Comparison of ENCODE assay signal across 14 cellular contexts in the genomic region with DNA sequence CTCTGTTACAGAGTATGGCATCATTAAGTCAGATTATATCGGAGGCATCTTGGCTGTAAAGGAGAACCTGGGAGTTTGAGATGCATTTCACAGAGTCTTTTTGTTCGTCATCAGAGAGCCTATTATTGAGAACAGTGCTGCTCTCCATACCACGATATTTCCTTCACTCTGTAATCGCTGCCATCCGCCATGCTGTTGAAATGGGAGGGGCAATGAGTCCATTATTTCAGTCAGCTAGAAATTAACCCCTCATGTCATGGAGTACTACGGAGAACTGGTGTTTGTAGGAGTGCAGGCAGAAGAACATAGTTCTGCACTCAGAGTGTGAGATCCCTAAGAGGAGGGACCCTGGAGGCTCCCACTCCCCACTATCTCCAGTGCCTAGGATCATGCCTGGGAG. TPM values are rescaled to one million over a fixed set of nuclear protein-coding genes. Genes with fewer than 3 reads are reported as not detected.
DNase-seq lines count a peak whose midpoint lies in the region; ATAC-seq, FAIRE-seq and TF ChIP-seq lines count a peak whose summit lies in the region.
"Had no signal": no experiment of that assay in that cellular context is flagged by ENCODE, and none has a peak within 500 bp of the region (broad histone marks: within the 10 kb centered on the region; RNA-seq: fewer than 3 reads in every experiment).

No MANE protein-coding gene starts in this region.

- no peak for TF ChIP-seq POLR2A in suprapubic skin (IDR thresholded peaks at IDR 0.05)

- 76% methylated on average over 6 of the region's 6 CpGs for WGBS in suprapubic skin
- WGBS in aorta, 2 donors: 44 to 54% methylated on average over 6 of the region's 6 CpGs

- intact Hi-C loops in lower lobe of right lung (cut with DNase I) (no loop called here), aorta (cut with DNase I) (no loop called here)

- no peak for FAIRE-seq in GM19239 (lab: Jason Lieb, UNC)

- H3K9me3 ChIP-seq in lower lobe of right lung (no peaks in the 10 kb centered on the region), suprapubic skin (no peaks in the 10 kb centered on the region), aorta (ENCODE audit: control insufficient read depth, low read length) (no peaks in the 10 kb centered on the region)
- H3K9me3 ChIP-seq: BLaER1 treated with 17β-estradiol and CSF1 and Interleukin-3, amounts not matched to agents 10 nM and 100 nM had no signal

- peak overlapping the region; percentile 7 for H3K4me3 ChIP-seq in coronary artery
- H3K4me3 ChIP-seq in lower lobe of right lung: no peak overlapping the region
- H3K4me3 ChIP-seq in suprapubic skin: no peak overlapping the region
- H3K4me3 ChIP-seq in aorta (ENCODE audit: low read length in 2 of 2): no peak overlapping the region
- H3K4me3 ChIP-seq: BLaER1 treated with 17β-estradiol and CSF1 and Interleukin-3, amounts not matched to agents 10 nM and 100 nM had no signal

- H3K4me1 ChIP-seq in lower lobe of right lung: peaks cover 62% of the 10 kb centered on the region
- H3K4me1 ChIP-seq in suprapubic skin: peaks cover 34% of the 10 kb centered on the region
- H3K4me1 ChIP-seq in aorta (ENCODE audit: control insufficient read depth in 1 of 2, insufficient read depth in 2 of 2, low read length in 2 of 2): peaks cover 0 to 8% of the 10 kb centered on the region in 2 donors

- no peaks in the 10 kb centered on the region for H3K36me3 ChIP-seq in lower lobe of right lung
- no peaks in the 10 kb centered on the region for H3K36me3 ChIP-seq in suprapubic skin
- no peaks in the 10 kb centered on the region for H3K36me3 ChIP-seq in aorta (ENCODE audit: control insufficient read depth in 1 of 2, insufficient read depth in 2 of 2, low read length in 1 of 2)
- H3K36me3 ChIP-seq: BLaER1 treated with 17β-estradiol and CSF1 and Interleukin-3, amounts not matched to agents 10 nM and 100 nM had no signal

- H3K27ac ChIP-seq in coronary artery (peak overlapping the region; percentile 19 to 25), lower lobe of right lung (peak overlapping the region; percentile 73), suprapubic skin (peak overlapping the region; percentile 56), aorta (ENCODE audit: low read depth in 1 of 2, low read length in 2 of 2) (peak overlapping the region in 1 of 2 donors; percentile 47)
- H3K27ac ChIP-seq: BLaER1 treated with 17β-estradiol and CSF1 and Interleukin-3, amounts not matched to agents 10 nM and 100 nM; foreskin keratinocyte had no signal

- peak; percentile 40 for DNase-seq in NCI-H2227 (lab: John Stamatoyannopoulos, UW; ENCODE audit: unreplicated experiment)
- no peak for DNase-seq in coronary artery (ENCODE audit: low spot score)
- no peak for DNase-seq in lower lobe of right lung
- no peak for DNase-seq in suprapubic skin (ENCODE audit: low spot score in 2 of 2)
- no peak for DNase-seq in GM19239 (ENCODE audit: insufficient read length, low spot score)
- DNase-seq in aorta: no peak
- no peak for DNase-seq in mucosa of gallbladder (ENCODE audit: low spot score)
- DNase-seq: foreskin keratinocyte; NCI-H2081 treated with DMSO at 0.1 percent for 48 hours; stimulated activated CD4-positive, alpha-beta T cell treated with anti-CD3 and anti-CD28 coated beads, Interleukin-15, amount 100 ng/mL, for 24 hours had no signal

- ATAC-seq in lower lobe of right lung (no peak), aorta (ENCODE audit: low FRiP score) (no peak), GM18870 (IDR thresholded peaks at IDR 0.05; ENCODE audit: unreplicated experiment) (no peak)
- ATAC-seq: foreskin keratinocyte, WTC11 had no signal

- H3K27me3 ChIP-seq in lower lobe of right lung (ENCODE audit: low read depth) (no peaks in the 10 kb centered on the region), suprapubic skin (no peaks in the 10 kb centered on the region), aorta (ENCODE audit: control insufficient read depth in 1 of 2, insufficient read depth in 2 of 2, low read length in 1 of 2) (no peaks in the 10 kb centered on the region)
- H3K27me3 ChIP-seq: BLaER1 treated with 17β-estradiol and CSF1 and Interleukin-3, amounts not matched to agents 10 nM and 100 nM; foreskin keratinocyte had no signal

- TF ChIP-seq CTCF in coronary artery (IDR thresholded peaks at IDR 0.05): no peak
- no peak for TF ChIP-seq CTCF in lower lobe of right lung (IDR thresholded peaks at IDR 0.05)
- no peak for TF ChIP-seq CTCF in suprapubic skin (IDR thresholded peaks at IDR 0.05)

- no peak for TF ChIP-seq EP300 in suprapubic skin (IDR thresholded peaks at IDR 0.05)

RNA-seq across cellular contexts. Expression of gene SLC16A12, which starts 59.2 kb away (rescaled TPM):
- total RNA-seq in lower lobe of right lung (1.0 TPM), suprapubic skin (1 to 10 TPM in 2 of 4 donors, under 1 TPM in 2; 0.60 to 1.4 (median 1.0) TPM), aorta (under 1 TPM; 0.21 to 0.45 TPM), mucosa of gallbladder (0.43 TPM)
- polyA plus RNA-seq in aorta: 1 to 10 TPM in 1 of 2 donors, under 1 TPM in 1; 0.63 to 6.7 TPM
- total RNA-seq: dermis microvascular lymphatic vessel endothelial cell had no signal
